9 cellular contexts compared by ENCODE assay signal in the genomic region with DNA sequence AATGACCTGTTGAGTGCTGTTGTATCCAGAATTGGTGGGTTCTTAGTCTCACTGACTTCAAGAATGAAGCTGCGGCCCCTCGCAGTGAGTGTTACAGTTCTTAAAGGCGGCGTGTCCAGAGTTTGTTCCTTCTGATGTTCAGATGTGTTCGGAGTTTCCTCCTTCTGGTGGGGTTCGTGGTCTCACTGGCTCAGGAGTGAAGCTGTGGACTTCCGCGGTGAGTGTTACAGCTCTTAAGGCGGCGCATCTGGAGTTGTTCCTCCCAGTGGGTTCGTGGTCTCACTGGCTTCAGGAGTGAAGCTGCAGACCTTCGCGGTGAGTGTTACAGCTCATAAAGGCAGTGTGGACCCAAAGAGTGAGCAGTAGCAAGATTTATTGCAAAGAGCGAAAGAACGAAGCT. TPM values are rescaled to one million over a fixed set of nuclear protein-coding genes. Genes with fewer than 3 reads are reported as not detected.
"Had no signal": no experiment of that assay in that cellular context is flagged by ENCODE, and none has a peak within 500 bp of the region (broad histone marks: within the 10 kb centered on the region; RNA-seq: fewer than 3 reads in every experiment).

No MANE protein-coding gene starts in this region.

RNA-seq across cellular contexts. Expression of a gene that starts 16.4 kb away (rescaled TPM):
- total RNA-seq: activated CD8-positive, alpha-beta memory T cell treated with anti-CD3 and anti-CD28 coated beads for 36 hours; activated naive CD4-positive, alpha-beta T cell treated with anti-CD3 and anti-CD28 coated beads, Interleukin-2, amount 50 U/mL, for 72 hours; body of pancreas; cardiac septum; dorsolateral prefrontal cortex; epithelial cell of proximal tubule; lower lobe of right lung; osteoblast; progenitor cell of endocrine pancreas had no signal
